In genomic region chr20:33373735-33374605, GRCh38 we compare ENCODE assay signal across 9 cellular contexts. TPM values are rescaled to one million over a fixed set of nuclear protein-coding genes. Genes with fewer than 3 reads are reported as not detected.
A peak's percentile ranks its signal among the peaks of the same experiment; 100 is the strongest.
DNase-seq lines count a peak whose midpoint lies in the region; ATAC-seq and TF ChIP-seq lines count a peak whose summit lies in the region.
"Had no signal": no experiment of that assay in that cellular context is flagged by ENCODE, and none has a peak within 500 bp of the region (broad histone marks: within the 10 kb centered on the region; RNA-seq: fewer than 3 reads in every experiment).

No MANE protein-coding gene starts in this region.

- DNase-seq in GM04503 (ENCODE audit: low read depth) = peak; percentile 64
- peak; percentile 95 for DNase-seq in NCI-H774 (lab: John Stamatoyannopoulos, UW)
- no peak for DNase-seq in endothelial cell (ENCODE audit: low spot score)
- DNase-seq in renal cortical epithelial cell (ENCODE audit: low read depth) = peak; percentile 91
- no peak for DNase-seq in COLO829 (ENCODE audit: low spot score)
- no peak for DNase-seq in head of caudate nucleus
- no peak for DNase-seq in activated CD8-positive, alpha-beta memory T cell treated with anti-CD3 and anti-CD28 coated beads for 24 hours

- H3K4me1 Mint-ChIP-seq in endothelial cell (ENCODE audit: unreplicated experiment) = no peaks in the 10 kb centered on the region
- H3K4me1 Mint-ChIP-seq: brain had no signal

- H3K27ac Mint-ChIP-seq in endothelial cell (ENCODE audit: unreplicated experiment) = no peak overlapping the region
- H3K27ac Mint-ChIP-seq: brain had no signal

- no peak for TF ChIP-seq CTCF in endothelial cell (IDR thresholded peaks at IDR 0.05; ENCODE audit: unreplicated experiment)

- peaks cover 31% of the 10 kb centered on the region for H3K36me3 Mint-ChIP-seq in endothelial cell (ENCODE audit: low read depth, unreplicated experiment)

- H3K9me3 Mint-ChIP-seq in endothelial cell (ENCODE audit: unreplicated experiment) = no peaks in the 10 kb centered on the region

- intact Hi-C loops in head of caudate nucleus (cut with DNase I) = no loop called here

- peak overlapping the region; percentile 7 for H3K4me3 Mint-ChIP-seq in endothelial cell (ENCODE audit: unreplicated experiment)
- H3K4me3 Mint-ChIP-seq: brain had no signal

- no peaks in the 10 kb centered on the region for H3K27me3 Mint-ChIP-seq in endothelial cell (ENCODE audit: unreplicated experiment)
- H3K27me3 Mint-ChIP-seq: brain had no signal

- ATAC-seq in HG02852 (IDR thresholded peaks at IDR 0.05; ENCODE audit: unreplicated experiment) = no peak

RNA-seq across cellular contexts. Expression of gene CDK5RAP1, which starts 27.3 kb away (rescaled TPM):
- total RNA-seq in endothelial cell (ENCODE audit: unreplicated experiment) (42.7 TPM), renal cortical epithelial cell (24.4 and 41.7 TPM in 2 replicates)

Comparison
In these comparisons a context has a peak if more than half of its experiments do, and no peak if none do; other contexts are left out.
1. DNase-seq: peak in GM04503 (single experiment), NCI-H774 (single experiment) and renal cortical epithelial cell (single experiment); none in endothelial cell (single experiment), COLO829 (single experiment), head of caudate nucleus (0 of 42) and activated CD8-positive, alpha-beta memory T cell treated with anti-CD3 and anti-CD28 coated beads for 24 hours (single experiment).